In the genomic region with DNA sequence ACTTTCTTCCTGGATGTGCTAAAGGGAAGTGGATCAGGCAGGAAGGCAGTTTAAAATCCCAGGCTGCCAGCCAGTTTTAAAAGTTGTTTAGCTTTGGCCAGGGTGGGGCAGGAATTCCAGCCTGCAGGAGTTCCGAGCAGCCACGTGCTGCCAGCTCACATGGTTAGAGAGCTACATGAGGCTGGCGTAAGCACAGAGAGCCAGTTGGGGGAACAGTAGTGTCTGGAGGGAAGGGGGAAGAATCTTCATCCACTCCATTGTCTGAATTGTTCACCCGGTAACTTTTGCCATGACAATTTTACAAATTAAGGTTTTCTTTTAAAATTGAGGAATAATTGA, we compare ENCODE assay signal across 9 cellular contexts. TPM values are rescaled to one million over a fixed set of nuclear protein-coding genes. Genes with fewer than 3 reads are reported as not detected.
A peak's percentile ranks its signal among the peaks of the same experiment; 100 is the strongest.
DNase-seq lines count a peak whose midpoint lies in the region; ATAC-seq, FAIRE-seq and TF ChIP-seq lines count a peak whose summit lies in the region.
"Had no signal": no experiment of that assay in that cellular context is flagged by ENCODE, and none has a peak within 500 bp of the region (broad histone marks: within the 10 kb centered on the region; RNA-seq: fewer than 3 reads in every experiment).

No MANE protein-coding gene starts in this region.

- DNase-seq in LNCaP clone FGC (ENCODE audit: low read depth) (peak; percentile 76), kidney (peak; percentile 93), HuH-7.5 (ENCODE audit: low spot score) (no peak)

- H3K9me3 ChIP-seq in kidney (ENCODE audit: control insufficient read depth in 1 of 2, low read length in 2 of 2) (no peaks in the 10 kb centered on the region), subcutaneous abdominal adipose tissue (ENCODE audit: control insufficient read depth in 5 of 5, low read length in 5 of 5) (peaks cover 0 to 3% (median 0%) of the 10 kb centered on the region in 5 donors)

- peaks cover 0 to 3% (median 0%) of the 10 kb centered on the region in 5 donors for H3K27me3 ChIP-seq in subcutaneous abdominal adipose tissue (ENCODE audit: control insufficient read depth in 5 of 5, insufficient read depth in 4 of 5, low read length in 5 of 5)

- peaks cover 64% of the 10 kb centered on the region for H3K4me1 Mint-ChIP-seq in brain

- H3K9ac ChIP-seq in kidney (ENCODE audit: low read length in 2 of 2) (peak overlapping the region in 1 of 2 donors; percentile 28), subcutaneous abdominal adipose tissue (ENCODE audit: low read length in 5 of 5) (peak overlapping the region; percentile 13 to 83 (median 60))

- no peak for TF ChIP-seq CTCF in C4-2B (conservative IDR thresholded peaks at IDR 0.05)
- TF ChIP-seq CTCF in LNCaP clone FGC (IDR thresholded peaks at IDR 0.05; ENCODE audit: control insufficient read depth, extremely low read depth, insufficient read depth): no peak
- TF ChIP-seq CTCF in brain (conservative IDR thresholded peaks at IDR 0.05): no peak
- TF ChIP-seq CTCF in kidney (IDR thresholded peaks at IDR 0.05; ENCODE audit: borderline replicate concordance, extremely low read depth, insufficient read depth): no peak

- H3K4me3 Mint-ChIP-seq in brain: peak overlapping the region in 3 of 5 experiments; percentile 23 to 86 (median 64)

- H3K36me3 Mint-ChIP-seq in brain: peaks cover 29% of the 10 kb centered on the region

- intact Hi-C loops in kidney (cut with DNase I): no loop called here

- no peak overlapping the region for H3K4me3 ChIP-seq in LNCaP clone FGC (ENCODE audit: low read depth, low read length)
- H3K4me3 ChIP-seq in kidney (ENCODE audit: low read length in 2 of 2): no peak overlapping the region
- peak overlapping the region in 4 of 5 donors; percentile 24 to 37 (median 32) for H3K4me3 ChIP-seq in subcutaneous abdominal adipose tissue (ENCODE audit: low read depth in 1 of 5, low read length in 5 of 5)

- no peak for ATAC-seq in GM18502 (IDR thresholded peaks at IDR 0.05; ENCODE audit: poor library complexity, unreplicated experiment)
- ATAC-seq in HG03432 (IDR thresholded peaks at IDR 0.05; ENCODE audit: unreplicated experiment): no peak

- peaks cover 0 to 3% (median 0%) of the 10 kb centered on the region in 5 experiments for H3K9me3 Mint-ChIP-seq in brain

- H3K36me3 ChIP-seq in kidney (ENCODE audit: control insufficient read depth in 1 of 2, insufficient read depth in 2 of 2, low read length in 2 of 2): peaks cover 0 to 2% of the 10 kb centered on the region in 2 donors
- peaks cover 0 to 22% (median 16%) of the 10 kb centered on the region in 5 donors for H3K36me3 ChIP-seq in subcutaneous abdominal adipose tissue (ENCODE audit: control insufficient read depth in 5 of 5, insufficient read depth in 5 of 5, low read length in 5 of 5)

- H3K4me1 ChIP-seq in kidney (ENCODE audit: control insufficient read depth in 1 of 2, insufficient read depth in 1 of 2, low read depth in 1 of 2, low read length in 2 of 2) (peaks cover 23 to 37% of the 10 kb centered on the region in 2 donors), subcutaneous abdominal adipose tissue (ENCODE audit: control insufficient read depth in 5 of 5, insufficient read depth in 5 of 5, low read length in 5 of 5) (peaks cover 20 to 64% (median 62%) of the 10 kb centered on the region in 5 donors)

- H3K27ac ChIP-seq in C4-2B: peak overlapping the region; percentile 81
- H3K27ac ChIP-seq in kidney (ENCODE audit: low read depth in 2 of 2, low read length in 2 of 2): peak overlapping the region; percentile 90 to 99
- peak overlapping the region; percentile 97 for H3K27ac ChIP-seq in subcutaneous abdominal adipose tissue (ENCODE audit: low read depth, low read length)

- H3K27ac Mint-ChIP-seq in brain: peak overlapping the region; percentile 91 to 97 (median 92)

- no peak for FAIRE-seq in kidney (lab: Jason Lieb, UNC)

- H3K27me3 Mint-ChIP-seq in brain: peaks cover 3% of the 10 kb centered on the region

RNA-seq across cellular contexts. Expression of gene CDC25B, which starts 12.0 kb away (rescaled TPM):
- 139 TPM for polyA plus RNA-seq in brain (ENCODE audit: insufficient read depth, low read depth, low replicate concordance)
- total RNA-seq in kidney: 40.3 TPM
- polyA plus RNA-seq in kidney (ENCODE audit: insufficient read depth, low read depth, low replicate concordance): 24.1 TPM

RNA-seq across cellular contexts. Expression of gene AP5S1, which starts 12.2 kb away (rescaled TPM):
- polyA plus RNA-seq in brain (ENCODE audit: insufficient read depth, low read depth, low replicate concordance): 15.1 TPM
- total RNA-seq in kidney: 19.5 TPM
- 16.0 TPM for polyA plus RNA-seq in kidney (ENCODE audit: insufficient read depth, low read depth, low replicate concordance)

RNA-seq across cellular contexts. Expression of gene CENPB, which starts 21.6 kb away (rescaled TPM):
- polyA plus RNA-seq in brain (ENCODE audit: insufficient read depth, low read depth, low replicate concordance) (122 TPM), kidney (ENCODE audit: insufficient read depth, low read depth, low replicate concordance) (56.2 TPM)
- total RNA-seq in kidney: 99.8 TPM

RNA-seq across cellular contexts. Expression of gene SPEF1, which starts 26.9 kb away (rescaled TPM):
- polyA plus RNA-seq in brain (ENCODE audit: insufficient read depth, low read depth, low replicate concordance) (1.0 TPM), kidney (ENCODE audit: insufficient read depth, low read depth, low replicate concordance) (3.8 TPM)
- total RNA-seq in kidney: 3.4 TPM
- total RNA-seq: mononuclear cell had no signal

RNA-seq across cellular contexts. Expression of gene MAVS, which starts 38.5 kb away (rescaled TPM):
- polyA plus RNA-seq in brain (ENCODE audit: insufficient read depth, low read depth, low replicate concordance) (20.6 TPM), kidney (ENCODE audit: insufficient read depth, low read depth, low replicate concordance) (10.0 TPM)
- 46.8 TPM for total RNA-seq in kidney

Comparison
In these comparisons a context has a peak if more than half of its experiments do, and no peak if none do; other contexts are left out.
1. H3K4me3 ChIP-seq: peak in subcutaneous abdominal adipose tissue (4 of 5); none in LNCaP clone FGC (single experiment) and kidney (0 of 2).
2. Peak in every context shown above with its lines, with median percentiles within 50 percentile points of each other: H3K27ac ChIP-seq.